Comparison of ENCODE assay signal across 1 cellular context in the genomic region with DNA sequence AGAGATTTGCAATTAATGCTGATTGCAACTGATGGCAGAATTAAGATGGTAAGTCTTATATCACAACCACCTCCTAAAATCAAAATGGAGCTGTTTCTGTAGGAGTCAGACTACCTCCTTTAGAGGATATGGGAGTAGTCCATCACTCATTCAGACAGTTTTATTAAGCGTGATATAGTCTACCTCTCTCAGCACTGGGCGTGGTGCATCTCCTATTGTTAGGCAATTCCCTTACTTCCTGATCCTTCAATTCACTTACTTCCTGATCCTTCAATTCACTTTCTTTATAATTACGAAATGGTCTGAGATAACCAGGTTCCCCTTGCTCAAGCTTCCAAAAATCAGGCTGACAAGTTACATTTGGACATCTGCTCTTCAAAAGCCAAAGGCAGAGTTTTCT.
A peak's percentile ranks its signal among the peaks of the same experiment; 100 is the strongest.
TF ChIP-seq lines count a peak whose summit lies in the region.

No MANE protein-coding gene starts in this region.

TF ChIP-seq in K562, 482 proteins besides CTCF, POLR2A, EP300 and RAD21 (continued from another document):
- no peak for TF ChIP-seq ETV6 (IDR thresholded peaks at IDR 0.05; ENCODE audit: borderline replicate concordance in 1 of 2, low read depth in 2 of 2, low read length in 1 of 2)
- no peak for TF ChIP-seq ETV6 (CRISPR knock-in tag; IDR thresholded peaks at IDR 0.05; ENCODE audit: borderline replicate concordance)
- TF ChIP-seq, protein P1, sequence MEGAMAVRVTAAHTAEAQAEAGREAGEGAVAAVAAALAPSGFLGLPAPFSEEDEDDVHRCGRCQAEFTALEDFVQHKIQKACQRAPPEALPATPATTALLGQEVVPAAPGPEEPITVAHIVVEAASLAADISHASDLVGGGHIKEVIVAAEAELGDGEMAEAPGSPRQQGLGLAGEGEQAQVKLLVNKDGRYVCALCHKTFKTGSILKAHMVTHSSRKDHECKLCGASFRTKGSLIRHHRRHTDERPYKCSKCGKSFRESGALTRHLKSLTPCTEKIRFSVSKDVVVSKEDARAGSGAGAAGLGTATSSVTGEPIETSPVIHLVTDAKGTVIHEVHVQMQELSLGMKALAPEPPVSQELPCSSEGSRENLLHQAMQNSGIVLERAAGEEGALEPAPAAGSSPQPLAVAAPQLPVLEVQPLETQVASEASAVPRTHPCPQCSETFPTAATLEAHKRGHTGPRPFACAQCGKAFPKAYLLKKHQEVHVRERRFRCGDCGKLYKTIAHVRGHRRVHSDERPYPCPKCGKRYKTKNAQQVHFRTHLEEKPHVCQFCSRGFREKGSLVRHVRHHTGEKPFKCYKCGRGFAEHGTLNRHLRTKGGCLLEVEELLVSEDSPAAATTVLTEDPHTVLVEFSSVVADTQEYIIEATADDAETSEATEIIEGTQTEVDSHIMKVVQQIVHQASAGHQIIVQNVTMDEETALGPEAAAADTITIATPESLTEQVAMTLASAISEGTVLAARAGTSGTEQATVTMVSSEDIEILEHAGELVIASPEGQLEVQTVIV (CRISPR knock-in tag; IDR thresholded peaks at IDR 0.05; ENCODE audit: borderline replicate concordance): no peak
- TF ChIP-seq RBM17 (IDR thresholded peaks at IDR 0.05; ENCODE audit: borderline replicate concordance, low read depth, low read length): no peak
- no peak for TF ChIP-seq NCOA4 (IDR thresholded peaks at IDR 0.05; ENCODE audit: partially characterized antibody)
- TF ChIP-seq, protein P2, sequence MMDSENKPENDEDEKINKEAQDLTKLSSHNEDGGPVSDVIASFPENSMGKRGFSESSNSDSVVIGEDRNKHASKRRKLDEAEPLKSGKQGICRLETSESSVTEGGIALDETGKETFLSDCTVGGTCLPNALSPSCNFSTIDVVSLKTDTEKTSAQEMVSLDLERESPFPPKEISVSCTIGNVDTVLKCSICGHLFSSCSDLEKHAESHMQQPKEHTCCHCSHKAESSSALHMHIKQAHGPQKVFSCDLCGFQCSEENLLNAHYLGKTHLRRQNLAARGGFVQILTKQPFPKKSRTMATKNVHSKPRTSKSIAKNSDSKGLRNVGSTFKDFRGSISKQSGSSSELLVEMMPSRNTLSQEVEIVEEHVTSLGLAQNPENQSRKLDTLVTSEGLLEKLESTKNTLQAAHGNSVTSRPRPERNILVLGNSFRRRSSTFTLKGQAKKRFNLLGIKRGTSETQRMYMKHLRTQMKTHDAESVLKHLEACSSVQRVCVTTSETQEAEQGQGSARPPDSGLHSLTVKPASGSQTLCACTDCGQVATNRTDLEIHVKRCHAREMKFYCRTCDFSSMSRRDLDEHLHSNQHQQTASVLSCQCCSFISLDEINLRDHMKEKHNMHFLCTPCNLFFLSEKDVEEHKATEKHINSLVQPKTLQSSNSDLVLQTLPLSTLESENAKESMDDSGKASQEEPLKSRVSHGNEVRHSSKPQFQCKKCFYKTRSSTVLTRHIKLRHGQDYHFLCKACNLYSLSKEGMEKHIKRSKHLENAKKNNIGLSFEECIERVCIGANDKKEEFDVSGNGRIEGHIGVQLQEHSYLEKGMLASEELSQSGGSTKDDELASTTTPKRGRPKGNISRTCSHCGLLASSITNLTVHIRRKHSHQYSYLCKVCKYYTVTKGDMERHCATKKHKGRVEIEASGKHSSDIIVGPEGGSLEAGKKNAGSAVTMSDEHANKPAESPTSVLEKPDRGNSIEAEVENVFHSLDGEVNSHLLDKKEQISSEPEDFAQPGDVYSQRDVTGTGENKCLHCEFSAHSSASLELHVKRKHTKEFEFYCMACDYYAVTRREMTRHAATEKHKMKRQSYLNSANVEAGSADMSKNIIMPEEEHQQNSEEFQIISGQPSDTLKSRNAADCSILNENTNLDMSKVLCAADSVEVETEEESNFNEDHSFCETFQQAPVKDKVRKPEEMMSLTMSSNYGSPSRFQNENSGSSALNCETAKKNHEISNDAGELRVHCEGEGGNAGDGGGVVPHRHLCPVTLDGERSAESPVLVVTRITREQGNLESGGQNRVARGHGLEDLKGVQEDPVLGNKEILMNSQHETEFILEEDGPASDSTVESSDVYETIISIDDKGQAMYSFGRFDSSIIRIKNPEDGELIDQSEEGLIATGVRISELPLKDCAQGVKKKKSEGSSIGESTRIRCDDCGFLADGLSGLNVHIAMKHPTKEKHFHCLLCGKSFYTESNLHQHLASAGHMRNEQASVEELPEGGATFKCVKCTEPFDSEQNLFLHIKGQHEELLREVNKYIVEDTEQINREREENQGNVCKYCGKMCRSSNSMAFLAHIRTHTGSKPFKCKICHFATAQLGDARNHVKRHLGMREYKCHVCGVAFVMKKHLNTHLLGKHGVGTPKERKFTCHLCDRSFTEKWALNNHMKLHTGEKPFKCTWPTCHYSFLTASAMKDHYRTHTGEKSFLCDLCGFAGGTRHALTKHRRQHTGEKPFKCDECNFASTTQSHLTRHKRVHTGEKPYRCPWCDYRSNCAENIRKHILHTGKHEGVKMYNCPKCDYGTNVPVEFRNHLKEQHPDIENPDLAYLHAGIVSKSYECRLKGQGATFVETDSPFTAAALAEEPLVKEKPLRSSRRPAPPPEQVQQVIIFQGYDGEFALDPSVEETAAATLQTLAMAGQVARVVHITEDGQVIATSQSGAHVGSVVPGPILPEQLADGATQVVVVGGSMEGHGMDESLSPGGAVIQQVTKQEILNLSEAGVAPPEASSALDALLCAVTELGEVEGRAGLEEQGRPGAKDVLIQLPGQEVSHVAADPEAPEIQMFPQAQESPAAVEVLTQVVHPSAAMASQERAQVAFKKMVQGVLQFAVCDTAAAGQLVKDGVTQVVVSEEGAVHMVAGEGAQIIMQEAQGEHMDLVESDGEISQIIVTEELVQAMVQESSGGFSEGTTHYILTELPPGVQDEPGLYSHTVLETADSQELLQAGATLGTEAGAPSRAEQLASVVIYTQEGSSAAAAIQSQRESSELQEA (IDR thresholded peaks at IDR 0.05; ENCODE audit: low read depth): no peak
- TF ChIP-seq, protein P3, sequence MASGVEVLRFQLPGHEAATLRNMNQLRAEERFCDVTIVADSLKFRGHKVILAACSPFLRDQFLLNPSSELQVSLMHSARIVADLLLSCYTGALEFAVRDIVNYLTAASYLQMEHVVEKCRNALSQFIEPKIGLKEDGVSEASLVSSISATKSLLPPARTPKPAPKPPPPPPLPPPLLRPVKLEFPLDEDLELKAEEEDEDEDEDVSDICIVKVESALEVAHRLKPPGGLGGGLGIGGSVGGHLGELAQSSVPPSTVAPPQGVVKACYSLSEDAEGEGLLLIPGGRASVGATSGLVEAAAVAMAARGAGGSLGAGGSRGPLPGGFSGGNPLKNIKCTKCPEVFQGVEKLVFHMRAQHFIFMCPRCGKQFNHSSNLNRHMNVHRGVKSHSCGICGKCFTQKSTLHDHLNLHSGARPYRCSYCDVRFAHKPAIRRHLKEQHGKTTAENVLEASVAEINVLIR (CRISPR knock-in tag; IDR thresholded peaks at IDR 0.05): no peak
- peak; percentile 63; the same call in 1 of the 2 replicates for TF ChIP-seq CEBPB (tag; IDR thresholded peaks at IDR 0.05)
- TF ChIP-seq ZNF75A (CRISPR knock-in tag; IDR thresholded peaks at IDR 0.05): no peak
- TF ChIP-seq E2F3 (CRISPR knock-in tag; IDR thresholded peaks at IDR 0.05): no peak
- no peak for TF ChIP-seq SMARCB1 (IDR thresholded peaks at IDR 0.05; ENCODE audit: insufficient read length, low read depth)
- peak; percentile 71 for TF ChIP-seq MEIS2 (IDR thresholded peaks at IDR 0.05; ENCODE audit: partially characterized antibody)
- no peak for TF ChIP-seq KDM4B (IDR thresholded peaks at IDR 0.05; ENCODE audit: borderline replicate concordance in 2 of 2, low read depth in 1 of 2)
- no peak for TF ChIP-seq ZNF274 (IDR thresholded peaks at IDR 0.05; ENCODE audit: borderline replicate concordance, low read depth, low read length)
- TF ChIP-seq FOXK2 (conservative IDR thresholded peaks at IDR 0.05 in 1 of 2, IDR thresholded peaks at IDR 0.05 in 1 of 2; ENCODE audit: low read depth in 2 of 2): no peak
- TF ChIP-seq CEBPG (CRISPR knock-in tag; IDR thresholded peaks at IDR 0.05): no peak
- TF ChIP-seq CEBPG (tag; conservative IDR thresholded peaks at IDR 0.05 in 1 of 2, IDR thresholded peaks at IDR 0.05 in 1 of 2): 0 out of 4 replicates have a peak, but pooled peaks of 1 of the 2 experiments have one; percentile 10
- TF ChIP-seq ZNF253 (CRISPR knock-in tag; conservative IDR thresholded peaks at IDR 0.05): no peak
- no peak for TF ChIP-seq CBX2 (IDR thresholded peaks at IDR 0.05; ENCODE audit: insufficient read depth, low read length, poor library complexity, severe bottlenecking)
- TF ChIP-seq, protein P4, sequence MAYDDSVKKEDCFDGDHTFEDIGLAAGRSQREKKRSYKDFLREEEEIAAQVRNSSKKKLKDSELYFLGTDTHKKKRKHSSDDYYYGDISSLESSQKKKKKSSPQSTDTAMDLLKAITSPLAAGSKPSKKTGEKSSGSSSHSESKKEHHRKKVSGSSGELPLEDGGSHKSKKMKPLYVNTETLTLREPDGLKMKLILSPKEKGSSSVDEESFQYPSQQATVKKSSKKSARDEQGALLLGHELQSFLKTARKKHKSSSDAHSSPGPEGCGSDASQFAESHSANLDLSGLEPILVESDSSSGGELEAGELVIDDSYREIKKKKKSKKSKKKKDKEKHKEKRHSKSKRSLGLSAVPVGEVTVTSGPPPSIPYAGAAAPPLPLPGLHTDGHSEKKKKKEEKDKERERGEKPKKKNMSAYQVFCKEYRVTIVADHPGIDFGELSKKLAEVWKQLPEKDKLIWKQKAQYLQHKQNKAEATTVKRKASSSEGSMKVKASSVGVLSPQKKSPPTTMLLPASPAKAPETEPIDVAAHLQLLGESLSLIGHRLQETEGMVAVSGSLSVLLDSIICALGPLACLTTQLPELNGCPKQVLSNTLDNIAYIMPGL (CRISPR knock-in tag; IDR thresholded peaks at IDR 0.05): no peak
- TF ChIP-seq PTTG1 (tag; IDR thresholded peaks at IDR 0.05; ENCODE audit: low read depth): no peak
- peak; percentile 38; the same call in 1 of the 2 replicates for TF ChIP-seq ELF1 (tag; IDR thresholded peaks at IDR 0.05)
- no peak for TF ChIP-seq POLR2H (tag; IDR thresholded peaks at IDR 0.05; ENCODE audit: low read depth)
- no peak for TF ChIP-seq HDAC2 (IDR thresholded peaks at IDR 0.05)
